In genomic region chr2:185417111-185417510, GRCh38 we compare ENCODE assay signal across 12 cellular contexts.
"Had no signal": no experiment of that assay in that cellular context is flagged by ENCODE, and none has a peak within 500 bp of the region (broad histone marks: within the 10 kb centered on the region; RNA-seq: fewer than 3 reads in every experiment).

No MANE protein-coding gene starts in this region.

- DNase-seq: activated CD4-positive, alpha-beta T cell treated with anti-CD3 and anti-CD28 coated beads, Interleukin-2, amount 50 U/mL, for 4 hours; activated CD4-positive, CD25-positive, alpha-beta regulatory T cell treated with anti-CD3 and anti-CD28 coated beads, Interleukin-2, amount 50 U/mL, for 72 hours; activated naive CD4-positive, alpha-beta T cell treated with Interleukin-2 at 50 U/mL for 16 hours; anterior cingulate cortex; caudate nucleus; foreskin melanocyte; head of caudate nucleus; nephron progenitor cell; right lobe of liver; stimulated activated naive CD8-positive, alpha-beta T cell treated with anti-CD3 and anti-CD28 coated beads, Interleukin-15, amount 100 ng/mL, for 72 hours had no signal

- ATAC-seq: activated T-helper 17 cell treated with anti-CD3 and anti-CD28 coated beads, Interleukin-2, amount 50 U/mL, for 72 hours; right lobe of liver; stimulated activated naive CD8-positive, alpha-beta T cell treated with anti-CD3 and anti-CD28 coated beads, Interleukin-15, amount 100 ng/mL, for 72 hours had no signal

- H3K4me3 ChIP-seq: coronary artery, right lobe of liver had no signal
